Comparison of ENCODE assay signal across 27 cellular contexts in genomic region chr4:42234817-42235216, GRCh38.
"Had no signal": no experiment of that assay in that cellular context is flagged by ENCODE, and none has a peak within 500 bp of the region (broad histone marks: within the 10 kb centered on the region; RNA-seq: fewer than 3 reads in every experiment).

No MANE protein-coding gene starts in this region.

- H3K9me3 Mint-ChIP-seq: activated CD4-positive, alpha-beta memory T cell treated with anti-CD3 and anti-CD28 coated beads for 36 hours; activated CD4-positive, alpha-beta T cell treated with anti-CD3 and anti-CD28 coated beads, Interleukin-2, amount 10 ng/mL, durations not matched to agents 24 days and 14 days; activated naive CD4-positive, alpha-beta T cell treated with anti-CD3 and anti-CD28 coated beads for 36 hours; activated naive CD8-positive, alpha-beta T cell treated with anti-CD3 and anti-CD28 coated beads for 36 hours; activated T-helper 1 cell treated with anti-CD3 and anti-CD28 coated beads, Interleukin-12 subunit alpha, Interleukin-12 subunit beta, Interleukin-2, Interleukin-4 antibody, amounts not matched to agents 30 ng/mL and 10 ng/mL and 1 ng/mL, durations not matched to agents 14 hours and 24 hours and 36 hours; nephron had no signal

- H3K27ac ChIP-seq: adrenal gland, body of pancreas, epithelial cell of prostate, esophagus squamous epithelium, heart right ventricle, tibial nerve, VCaP had no signal

- H3K9me3 ChIP-seq: adrenal gland, body of pancreas, esophagus squamous epithelium, heart right ventricle, tibial nerve had no signal

- H3K36me3 Mint-ChIP-seq: activated CD4-positive, alpha-beta memory T cell treated with anti-CD3 and anti-CD28 coated beads for 36 hours; activated naive CD8-positive, alpha-beta T cell treated with anti-CD3 and anti-CD28 coated beads for 36 hours had no signal

- H3K4me1 Mint-ChIP-seq: activated CD4-positive, alpha-beta T cell treated with anti-CD3 and anti-CD28 coated beads, Interleukin-2, amount 10 ng/mL, durations not matched to agents 24 days and 14 days; activated naive CD8-positive, alpha-beta T cell treated with anti-CD3 and anti-CD28 coated beads for 36 hours; nephron had no signal

- DNase-seq: activated CD4-positive, alpha-beta memory T cell treated with anti-CD3 and anti-CD28 coated beads for 36 hours; activated CD4-positive, alpha-beta T cell treated with anti-CD3 and anti-CD28 coated beads, Interleukin-2, amount 10 ng/mL, durations not matched to agents 24 days and 14 days; activated CD4-positive, CD25-positive, alpha-beta regulatory T cell treated with anti-CD3 and anti-CD28 coated beads, Interleukin-2, amount 50 U/mL, for 72 hours; activated CD8-positive, alpha-beta memory T cell treated with anti-CD3 and anti-CD28 coated beads, Interleukin-2, amount 50 U/mL, for 4 hours; activated effector memory CD4-positive, alpha-beta T cell treated with anti-CD3 and anti-CD28 coated beads, Interleukin-2, amount 50 U/mL, for 16 hours; activated naive CD4-positive, alpha-beta T cell treated with anti-CD3 and anti-CD28 coated beads for 36 hours; activated naive CD8-positive, alpha-beta T cell treated with anti-CD3 and anti-CD28 coated beads for 36 hours; activated T-cell treated with anti-CD3 and anti-CD28 coated beads, Interleukin-2, amount 50 U/mL, for 1 hour; adrenal gland; aorta; body of pancreas; dermis blood vessel endothelial cell; effector CD4-positive, alpha-beta T cell; esophagus squamous epithelium; foreskin melanocyte; heart right ventricle; left cardiac atrium; left ventricle myocardium superior; posterior cingulate gyrus; right cardiac atrium; stimulated activated naive CD4-positive, alpha-beta T cell; T-helper 9 cell had no signal

- H3K4me1 ChIP-seq: adrenal gland, body of pancreas, esophagus squamous epithelium, heart right ventricle, tibial nerve had no signal

- ATAC-seq: body of pancreas, heart right ventricle, left cardiac atrium, left ventricle myocardium superior, right cardiac atrium had no signal

- H3K27ac Mint-ChIP-seq: activated CD4-positive, alpha-beta memory T cell treated with anti-CD3 and anti-CD28 coated beads for 36 hours; activated CD4-positive, alpha-beta T cell treated with anti-CD3 and anti-CD28 coated beads, Interleukin-2, amount 10 ng/mL, durations not matched to agents 24 days and 14 days; activated naive CD4-positive, alpha-beta T cell treated with anti-CD3 and anti-CD28 coated beads for 36 hours; activated naive CD8-positive, alpha-beta T cell treated with anti-CD3 and anti-CD28 coated beads for 36 hours; activated T-helper 1 cell treated with anti-CD3 and anti-CD28 coated beads, Interleukin-12 subunit alpha, Interleukin-12 subunit beta, Interleukin-2, Interleukin-4 antibody, amounts not matched to agents 30 ng/mL and 10 ng/mL and 1 ng/mL, durations not matched to agents 14 hours and 24 hours and 36 hours; nephron had no signal

- H3K27me3 ChIP-seq: adrenal gland, body of pancreas, esophagus squamous epithelium, heart right ventricle, tibial nerve had no signal

- H3K27me3 Mint-ChIP-seq: activated CD4-positive, alpha-beta memory T cell treated with anti-CD3 and anti-CD28 coated beads for 36 hours; activated CD4-positive, alpha-beta T cell treated with anti-CD3 and anti-CD28 coated beads, Interleukin-2, amount 10 ng/mL, durations not matched to agents 24 days and 14 days; activated naive CD8-positive, alpha-beta T cell treated with anti-CD3 and anti-CD28 coated beads for 36 hours had no signal

- H3K36me3 ChIP-seq: adrenal gland, esophagus squamous epithelium, heart right ventricle, tibial nerve had no signal

- H3K4me3 ChIP-seq: adrenal gland, body of pancreas, esophagus squamous epithelium, heart right ventricle, tibial nerve had no signal

- H3K4me3 Mint-ChIP-seq: activated CD4-positive, alpha-beta memory T cell treated with anti-CD3 and anti-CD28 coated beads for 36 hours; activated CD4-positive, alpha-beta T cell treated with anti-CD3 and anti-CD28 coated beads, Interleukin-2, amount 10 ng/mL, durations not matched to agents 24 days and 14 days; activated naive CD4-positive, alpha-beta T cell treated with anti-CD3 and anti-CD28 coated beads for 36 hours; activated naive CD8-positive, alpha-beta T cell treated with anti-CD3 and anti-CD28 coated beads for 36 hours; activated T-helper 1 cell treated with anti-CD3 and anti-CD28 coated beads, Interleukin-12 subunit alpha, Interleukin-12 subunit beta, Interleukin-2, Interleukin-4 antibody, amounts not matched to agents 30 ng/mL and 10 ng/mL and 1 ng/mL, durations not matched to agents 14 hours and 24 hours and 36 hours; nephron had no signal
